Comparison of ENCODE assay signal across 1 cellular context in genomic region chr12:26054383-26054782, GRCh38.
TF ChIP-seq lines count a peak whose summit lies in the region.

No MANE protein-coding gene starts in this region.

TF ChIP-seq in WTC11, 78 proteins besides CTCF, POLR2A, EP300 and RAD21 (continued from another document):
- TF ChIP-seq MAX (CRISPR knock-in tag; IDR thresholded peaks at IDR 0.05) (no peak), ZNF263 (CRISPR knock-in tag; IDR thresholded peaks at IDR 0.05; ENCODE audit: low read depth) (no peak), HMGA2 (CRISPR knock-in tag; IDR thresholded peaks at IDR 0.05) (no peak), FOXK1 (CRISPR knock-in tag; IDR thresholded peaks at IDR 0.05) (no peak), MXD4 (CRISPR knock-in tag; IDR thresholded peaks at IDR 0.05; ENCODE audit: borderline replicate concordance) (no peak), ZBTB21 (CRISPR knock-in tag; IDR thresholded peaks at IDR 0.05; ENCODE audit: borderline replicate concordance) (no peak), ZNF671 (CRISPR knock-in tag; IDR thresholded peaks at IDR 0.05) (no peak), NFYB (CRISPR knock-in tag; conservative IDR thresholded peaks at IDR 0.05; ENCODE audit: low read depth) (no peak)
- TF ChIP-seq, protein P1, sequence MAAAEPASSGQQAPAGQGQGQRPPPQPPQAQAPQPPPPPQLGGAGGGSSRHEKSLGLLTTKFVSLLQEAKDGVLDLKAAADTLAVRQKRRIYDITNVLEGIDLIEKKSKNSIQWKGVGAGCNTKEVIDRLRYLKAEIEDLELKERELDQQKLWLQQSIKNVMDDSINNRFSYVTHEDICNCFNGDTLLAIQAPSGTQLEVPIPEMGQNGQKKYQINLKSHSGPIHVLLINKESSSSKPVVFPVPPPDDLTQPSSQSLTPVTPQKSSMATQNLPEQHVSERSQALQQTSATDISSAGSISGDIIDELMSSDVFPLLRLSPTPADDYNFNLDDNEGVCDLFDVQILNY (CRISPR knock-in tag; IDR thresholded peaks at IDR 0.05), result no peak
- TF ChIP-seq, protein P2, sequence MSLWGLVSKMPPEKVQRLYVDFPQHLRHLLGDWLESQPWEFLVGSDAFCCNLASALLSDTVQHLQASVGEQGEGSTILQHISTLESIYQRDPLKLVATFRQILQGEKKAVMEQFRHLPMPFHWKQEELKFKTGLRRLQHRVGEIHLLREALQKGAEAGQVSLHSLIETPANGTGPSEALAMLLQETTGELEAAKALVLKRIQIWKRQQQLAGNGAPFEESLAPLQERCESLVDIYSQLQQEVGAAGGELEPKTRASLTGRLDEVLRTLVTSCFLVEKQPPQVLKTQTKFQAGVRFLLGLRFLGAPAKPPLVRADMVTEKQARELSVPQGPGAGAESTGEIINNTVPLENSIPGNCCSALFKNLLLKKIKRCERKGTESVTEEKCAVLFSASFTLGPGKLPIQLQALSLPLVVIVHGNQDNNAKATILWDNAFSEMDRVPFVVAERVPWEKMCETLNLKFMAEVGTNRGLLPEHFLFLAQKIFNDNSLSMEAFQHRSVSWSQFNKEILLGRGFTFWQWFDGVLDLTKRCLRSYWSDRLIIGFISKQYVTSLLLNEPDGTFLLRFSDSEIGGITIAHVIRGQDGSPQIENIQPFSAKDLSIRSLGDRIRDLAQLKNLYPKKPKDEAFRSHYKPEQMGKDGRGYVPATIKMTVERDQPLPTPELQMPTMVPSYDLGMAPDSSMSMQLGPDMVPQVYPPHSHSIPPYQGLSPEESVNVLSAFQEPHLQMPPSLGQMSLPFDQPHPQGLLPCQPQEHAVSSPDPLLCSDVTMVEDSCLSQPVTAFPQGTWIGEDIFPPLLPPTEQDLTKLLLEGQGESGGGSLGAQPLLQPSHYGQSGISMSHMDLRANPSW (CRISPR knock-in tag; conservative IDR thresholded peaks at IDR 0.05; ENCODE audit: low read depth), result no peak
